In genomic region chr2:158943973-158944372, GRCh38 we compare ENCODE assay signal across 22 cellular contexts.
"Had no signal": no experiment of that assay in that cellular context is flagged by ENCODE, and none has a peak within 500 bp of the region (broad histone marks: within the 10 kb centered on the region; RNA-seq: fewer than 3 reads in every experiment).

No MANE protein-coding gene starts in this region.

- ATAC-seq: K562 had no signal

- H3K4me2 ChIP-seq: KMS-11 had no signal

- H3K27ac ChIP-seq: KMS-11, SJSA1, SK-N-MC had no signal

- H3K9me3 ChIP-seq: SJSA1 had no signal

- FAIRE-seq: K562, RCC 7860 had no signal

- H3K9ac ChIP-seq: KMS-11 had no signal

- H3K4me3 ChIP-seq: K562, SJSA1, SK-N-MC had no signal

- DNase-seq: Kasumi-1, MM.1S, NCI-H1092 treated with DMSO at 0.1 percent for 48 hours, NCI-H1436, NCI-H187, NCI-H2029, NCI-H2081 treated with DMSO at 0.1 percent for 48 hours, NCI-H2171, NCI-H226, NCI-H446, NCI-H510A, NCI-H524 treated with DMSO at 0.1 percent for 48 hours, NCI-H69, NCI-H774, Right ventricle myocardium superior, RPMI8226, SIG-M5 had no signal

- H3K27me3 ChIP-seq: SJSA1 had no signal

- H3K36me3 ChIP-seq: SJSA1 had no signal
